Comparison of ENCODE assay signal across 8 cellular contexts in genomic region chr5:2038337-2039179, GRCh38.
A peak's percentile ranks its signal among the peaks of the same experiment; 100 is the strongest.
DNase-seq lines count a peak whose midpoint lies in the region; ATAC-seq and TF ChIP-seq lines count a peak whose summit lies in the region.

No MANE protein-coding gene starts in this region.

- CTCF ChIA-PET in AG04449 (lab: Yijun Ruan, JAX), result interaction anchor here (0.8 to 6.3 kb wide), 3 partner anchors 266 to 275 kb away, joined by 3 to 80 read pairs (median 6); no protein-coding TSS in a partner anchor

- POLR2A ChIA-PET in AG04449 (lab: Yijun Ruan, JAX), result no interaction called here

- peak; percentile 88 for TF ChIP-seq CTCF in AG04449 (IDR thresholded peaks at IDR 0.05; ENCODE audit: insufficient read depth, low read length, missing control alignments)

- H3K4me3 ChIP-seq in AG04449 (ENCODE audit: low read depth, low read length), result peak overlapping the region; percentile 6; the same call in 1 of the 2 replicates

- ATAC-seq in GM18861 (IDR thresholded peaks at IDR 0.05; ENCODE audit: unreplicated experiment) (peak; percentile 92), HG03095 (IDR thresholded peaks at IDR 0.05; ENCODE audit: unreplicated experiment) (peak; percentile 95)

- DNase-seq in AG04449 (ENCODE audit: low read depth, low spot score) (no peak), NCI-H510A (lab: John Stamatoyannopoulos, UW) (peak; percentile 21), epidermal melanocyte (ENCODE audit: insufficient read length, low spot score) (peak; percentile 49), mucosa of gallbladder (ENCODE audit: low spot score) (peak; percentile 32)
- DNase-seq in activated CD8-positive, alpha-beta memory T cell treated with anti-CD3 and anti-CD28 coated beads for 4 hours (ENCODE audit: low read depth in 2 of 2), result peak; percentile 8 to 20
- DNase-seq in stimulated activated CD8-positive, alpha-beta memory T cell treated with anti-CD3 and anti-CD28 coated beads, Interleukin-7, amount 100 ng/mL, for 48 hours (ENCODE audit: extremely low read depth in 1 of 2, low read depth in 1 of 2), result peak; percentile 24 to 26
